ENCODE assay signal across 17 cellular contexts in the genomic region with DNA sequence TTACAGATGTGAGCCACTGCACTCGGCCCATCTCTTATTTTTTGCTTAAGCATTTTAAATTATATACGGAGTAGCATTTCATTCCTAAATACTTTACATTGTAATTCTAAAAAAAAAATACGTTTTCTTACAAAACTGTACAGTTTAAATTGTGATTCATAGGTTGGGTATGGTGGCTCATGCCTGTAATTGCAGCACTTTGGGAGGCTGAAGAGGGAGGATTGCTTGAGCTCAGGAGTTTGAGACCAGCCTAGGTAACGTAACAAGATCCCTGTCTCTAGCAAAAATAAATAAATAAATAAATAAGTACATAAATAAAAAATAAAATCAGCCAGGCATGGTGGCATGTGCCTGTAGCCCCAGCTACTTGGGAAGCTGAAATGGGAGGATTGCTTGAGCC.
"Had no signal": no experiment of that assay in that cellular context is flagged by ENCODE, and none has a peak within 500 bp of the region (broad histone marks: within the 10 kb centered on the region; RNA-seq: fewer than 3 reads in every experiment).

No MANE protein-coding gene starts in this region.

- H3K4me1 Mint-ChIP-seq: endodermal cell, neural progenitor cell had no signal

- H3K9me3 ChIP-seq: ovary had no signal

- H3K4me3 Mint-ChIP-seq: endodermal cell; memory B cell; natural killer cell treated with Interleukin-12 subunit alpha and Interleukin-12 subunit beta and Interleukin-15 and Interleukin-18, amount 100 ng/mL, for 72 hours; neural progenitor cell; type B pancreatic cell had no signal

- H3K27ac ChIP-seq: coronary artery, foreskin keratinocyte, neural progenitor cell, ovary, right atrium auricular region, sigmoid colon, skin epidermis had no signal

- H3K27me3 Mint-ChIP-seq: memory B cell; natural killer cell treated with Interleukin-12 subunit alpha and Interleukin-12 subunit beta and Interleukin-15 and Interleukin-18, amount 100 ng/mL, for 72 hours; type B pancreatic cell had no signal

- DNase-seq: effector CD4-positive, alpha-beta T cell; endodermal cell; erythroblast; foreskin keratinocyte; midbrain; nucleus accumbens; ovary; sigmoid colon; stimulated activated CD4-positive, alpha-beta T cell treated with anti-CD3 and anti-CD28 coated beads, Interleukin-2, amount 100 ng/mL, for 24 hours; stimulated activated naive CD4-positive, alpha-beta T cell had no signal

- H3K9me3 Mint-ChIP-seq: natural killer cell treated with Interleukin-12 subunit alpha and Interleukin-12 subunit beta and Interleukin-15 and Interleukin-18, amount 100 ng/mL, for 72 hours; type B pancreatic cell had no signal

- H3K4me1 ChIP-seq: foreskin keratinocyte, neural progenitor cell, right atrium auricular region, sigmoid colon had no signal

- H3K36me3 Mint-ChIP-seq: natural killer cell treated with Interleukin-12 subunit alpha and Interleukin-12 subunit beta and Interleukin-15 and Interleukin-18, amount 100 ng/mL, for 72 hours had no signal

- H3K27me3 ChIP-seq: foreskin keratinocyte, neural progenitor cell, ovary, right atrium auricular region, sigmoid colon had no signal

- H3K9ac ChIP-seq: neural progenitor cell had no signal

- H3K36me3 ChIP-seq: ovary, right atrium auricular region, sigmoid colon had no signal

- H3K4me2 ChIP-seq: neural progenitor cell had no signal

- H3K27ac Mint-ChIP-seq: endodermal cell; memory B cell; natural killer cell treated with Interleukin-12 subunit alpha and Interleukin-12 subunit beta and Interleukin-15 and Interleukin-18, amount 100 ng/mL, for 72 hours; neural progenitor cell; type B pancreatic cell had no signal

- H2AFZ ChIP-seq: neural progenitor cell had no signal

- H3K4me3 ChIP-seq: coronary artery, neural progenitor cell, ovary, right atrium auricular region, sigmoid colon, skin epidermis had no signal
